Comparison of ENCODE assay signal across 16 cellular contexts in genomic region chr14:65976771-65977170, GRCh38.
DNase-seq lines count a peak whose midpoint lies in the region; ATAC-seq, FAIRE-seq and TF ChIP-seq lines count a peak whose summit lies in the region.
"Had no signal": no experiment of that assay in that cellular context is flagged by ENCODE, and none has a peak within 500 bp of the region (broad histone marks: within the 10 kb centered on the region; RNA-seq: fewer than 3 reads in every experiment).

No MANE protein-coding gene starts in this region.

- TF ChIP-seq RAD21 in H1 (IDR thresholded peaks at IDR 0.05 in 1 of 2, conservative IDR thresholded peaks at IDR 0.05 in 1 of 2; ENCODE audit: low read depth in 2 of 2, low read length in 2 of 2) = no peak

- H2AK5ac ChIP-seq in H1 (ENCODE audit: low read depth, low read length) = no peak overlapping the region

- H3K27me3 ChIP-seq in H1 (replicated peaks in 1 of 4; ENCODE audit: control insufficient read depth in 3 of 4, extremely low read depth in 1 of 4, insufficient read depth in 3 of 4, low read length in 3 of 4) (no peaks in the 10 kb centered on the region), stomach (no peaks in the 10 kb centered on the region)
- H3K27me3 ChIP-seq: BLaER1 had no signal

- H2BK12ac ChIP-seq in H1 (ENCODE audit: low read depth, low read length) = no peak overlapping the region

- no peak for TF ChIP-seq POLR2A in H1 (IDR thresholded peaks at IDR 0.05; ENCODE audit: control extremely low read depth in 1 of 2, low read depth in 2 of 2, low read length in 2 of 2)
- TF ChIP-seq POLR2A in stomach (IDR thresholded peaks at IDR 0.05) = no peak

- no peak overlapping the region for H3K9ac ChIP-seq in H1 (replicated peaks in 1 of 4; ENCODE audit: extremely low read depth in 1 of 4, low read depth in 3 of 4, low read length in 3 of 4)
- H3K9ac ChIP-seq: BLaER1, SK-N-SH had no signal

- intact Hi-C loops in MCF 10A (cut with micrococcal nuclease) = no loop called here
- intact Hi-C loops in stomach (cut with DNase I; ENCODE audit: low total_unique reads) = no loop called here

- peaks cover 2 to 4% of the 10 kb centered on the region in 2 experiments; a peak in 2 of 4 replicates for H3K9me3 ChIP-seq in H1 (ENCODE audit: insufficient read depth in 2 of 2, low read depth in 1 of 2, low read length in 1 of 2)
- peaks cover 0 to 10% (median 5%) of the 10 kb centered on the region in 4 donors for H3K9me3 ChIP-seq in stomach
- H3K9me3 ChIP-seq: SK-N-SH had no signal

- H3K9me3 Mint-ChIP-seq in MCF 10A (ENCODE audit: unreplicated experiment) = no peaks in the 10 kb centered on the region

- no peak overlapping the region for H3K4me2 ChIP-seq in H1 (ENCODE audit: insufficient read depth in 1 of 2, low read depth in 2 of 2, low read length in 2 of 2)
- H3K4me2 ChIP-seq: BLaER1, SK-N-SH had no signal

- H4K20me1 ChIP-seq in H1 (replicated peaks in 1 of 2; ENCODE audit: control insufficient read depth in 1 of 2, insufficient read depth in 2 of 2, low read length in 2 of 2) = no peaks in the 10 kb centered on the region
- H4K20me1 ChIP-seq: BLaER1 had no signal

- H3K4me1 ChIP-seq in H1 (replicated peaks in 1 of 4; ENCODE audit: control insufficient read depth in 3 of 4, insufficient read depth in 4 of 4, low read length in 3 of 4) (peaks cover 0 to 3% (median 0%) of the 10 kb centered on the region in 4 experiments; a peak in 1 of 7 replicates), stomach (no peaks in the 10 kb centered on the region)
- H3K4me1 ChIP-seq: BLaER1 had no signal

- no peaks in the 10 kb centered on the region for H3K36me3 Mint-ChIP-seq in MCF 10A (ENCODE audit: insufficient read depth, unreplicated experiment)

- no peak overlapping the region for H2BK5ac ChIP-seq in H1 (ENCODE audit: low read depth, low read length)

- 0 out of 2 replicates have a peak overlapping the region, but pooled peaks have one; percentile 32 for H2BK20ac ChIP-seq in H1 (ENCODE audit: low read length)

- H2BK120ac ChIP-seq in H1 (replicated peaks; ENCODE audit: low read depth, low read length) = no peak overlapping the region

- H2BK15ac ChIP-seq in H1 (ENCODE audit: low read length) = no peak overlapping the region

- H3K23ac ChIP-seq in H1 (ENCODE audit: insufficient read length) = no peak overlapping the region

- TF ChIP-seq CTCF in H1 (IDR thresholded peaks at IDR 0.05; ENCODE audit: control extremely low read depth in 1 of 3, insufficient read depth in 1 of 3, low read depth in 1 of 3, low read length in 3 of 3) (no peak), MCF 10A (IDR thresholded peaks at IDR 0.05; ENCODE audit: unreplicated experiment) (no peak), stomach (IDR thresholded peaks at IDR 0.05) (no peak)

- H3K18ac ChIP-seq in H1 (ENCODE audit: extremely low read depth, low read length) = no peak overlapping the region

- CTCF ChIA-PET in H1 (lab: Charles Lee; ENCODE audit: partially characterized antibody) = interaction anchor here (0.8 to 1.3 kb wide), 3 partner anchors 16 to 152 kb away, joined by 3 to 7 read pairs (median 4); no protein-coding TSS in a partner anchor
- CTCF ChIA-PET in MCF 10A (lab: Yijun Ruan, JAX) = interaction anchor here (0.5 to 1.9 kb wide), 4 partner anchors 9 to 812 kb away, joined by 3 to 6 read pairs (median 3); no protein-coding TSS in a partner anchor

- BruUV-seq in MCF 10A (replicated peaks; lab: Mats Ljungman, UMichigan) = no TSS peak

- FAIRE-seq in H1 (lab: Jason Lieb, UNC) = no peak

- WGBS in H1 (ENCODE audit: extremely low coverage in 1 of 2, insufficient coverage in 1 of 2, insufficient read length in 1 of 2, insufficient replicate concordance in 2 of 2, low coverage in 1 of 2, low lambda C conversion rate in 2 of 2, missing lambda C conversion rate in 1 of 2), 2 experiments = 88% methylated on average over 5 of the region's 5 CpGs; no CpG with 5 or more reads in 1 of the 2 experiments
- WGBS in stomach, 5 donors = 76 to 94% (median 88%) methylated on average over 5 of the region's 5 CpGs

- H3K4me3 ChIP-seq in H1 (ENCODE audit: extremely low read depth in 1 of 4, insufficient read depth in 2 of 4, low read depth in 3 of 4, low read length in 4 of 4) (no peak overlapping the region), stomach (no peak overlapping the region)
- H3K4me3 ChIP-seq: BLaER1 had no signal

- POLR2A ChIA-PET in H1 (lab: Charles Lee; ENCODE audit: partially characterized antibody) = no interaction called here
- POLR2A ChIA-PET in MCF 10A (lab: Yijun Ruan, JAX) = no interaction called here

- no peak overlapping the region for H4K5ac ChIP-seq in H1 (ENCODE audit: insufficient read length, low read depth, low read length)

- no peak overlapping the region for H3K4me3 Mint-ChIP-seq in MCF 10A (ENCODE audit: unreplicated experiment)
- H3K4me3 Mint-ChIP-seq: CD8-positive, alpha-beta memory T cell had no signal

- H3K4me1 Mint-ChIP-seq in MCF 10A (ENCODE audit: insufficient read depth, unreplicated experiment) = no peaks in the 10 kb centered on the region
- H3K4me1 Mint-ChIP-seq: CD8-positive, alpha-beta memory T cell had no signal

- H3K79me2 ChIP-seq in H1 (ENCODE audit: control insufficient read depth in 1 of 2, insufficient read depth in 2 of 2, low read length in 2 of 2) = no peaks in the 10 kb centered on the region

- H3K27ac Mint-ChIP-seq in MCF 10A (ENCODE audit: low read depth, unreplicated experiment) = no peak overlapping the region
- H3K27ac Mint-ChIP-seq: CD8-positive, alpha-beta memory T cell had no signal

- no peaks in the 10 kb centered on the region; the same call in 1 of the 2 replicates for H3K23me2 ChIP-seq in H1 (ENCODE audit: low read depth, low read length)

- H3K36me3 ChIP-seq in H1 (ENCODE audit: control insufficient read depth in 2 of 4, insufficient read depth in 4 of 4, low read length in 3 of 4) (no peaks in the 10 kb centered on the region), stomach (no peaks in the 10 kb centered on the region)
- H3K36me3 ChIP-seq: BLaER1 had no signal

- H3K79me1 ChIP-seq in H1 (ENCODE audit: low read depth, low read length) = no peaks in the 10 kb centered on the region; the same call in 1 of the 2 replicates

- H3K4ac ChIP-seq in H1 (replicated peaks; ENCODE audit: insufficient read length, low read depth, low read length) = no peak overlapping the region

- no peak for TF ChIP-seq EP300 in H1 (IDR thresholded peaks at IDR 0.05; ENCODE audit: borderline replicate concordance in 1 of 2, low read depth in 2 of 2, low read length in 2 of 2)
- TF ChIP-seq EP300 in stomach (IDR thresholded peaks at IDR 0.05) = no peak

- H3K56ac ChIP-seq in H1 (replicated peaks; ENCODE audit: insufficient read length, low read depth, low read length) = no peak overlapping the region

- no peak overlapping the region for H4K8ac ChIP-seq in H1 (ENCODE audit: extremely low read depth, insufficient read depth, low read length)

- ATAC-seq in HG03039 (IDR thresholded peaks at IDR 0.05; ENCODE audit: unreplicated experiment) = no peak
- ATAC-seq: PC-3 had no signal

- no peak overlapping the region for H4K91ac ChIP-seq in H1 (replicated peaks; ENCODE audit: insufficient read length, low read length)

- H3K14ac ChIP-seq in H1 (ENCODE audit: insufficient read length) = no peak overlapping the region

- no peak overlapping the region for H2AFZ ChIP-seq in H1 (ENCODE audit: low read length)

- peak; percentile 59 for DNase-seq in COR-L47 (lab: John Stamatoyannopoulos, UW)
- peak; percentile 9 for DNase-seq in M059J (ENCODE audit: low read depth)
- DNase-seq in RPMI7951 (ENCODE audit: low read depth) = peak; percentile 13
- no peak for DNase-seq in H1 (ENCODE audit: low read depth in 1 of 2, low spot score in 2 of 2)
- no peak for DNase-seq in MCF 10A (ENCODE audit: unreplicated experiment)
- no peak for DNase-seq in stomach
- no peak for DNase-seq in foreskin melanocyte
- DNase-seq: CD8-positive, alpha-beta memory T cell; H7; NCI-H1092; NCI-H187; NCI-H524 treated with DMSO at 0.1 percent for 48 hours; PC-3; SK-N-SH had no signal

- H3K27me3 Mint-ChIP-seq in MCF 10A (ENCODE audit: insufficient read depth, unreplicated experiment) = no peaks in the 10 kb centered on the region

- H3K27ac ChIP-seq in H1 (ENCODE audit: low read depth, low read length) = no peak overlapping the region
- H3K27ac ChIP-seq in stomach = no peak overlapping the region
- H3K27ac ChIP-seq: BLaER1 had no signal

TF ChIP-seq in H1, 55 proteins besides CTCF, POLR2A, EP300 and RAD21:
- no peak for TF ChIP-seq SP1 (IDR thresholded peaks at IDR 0.05; ENCODE audit: low read depth, low read length)
- TF ChIP-seq YY1 (IDR thresholded peaks at IDR 0.05; ENCODE audit: low read depth, low read length) = no peak
- no peak for TF ChIP-seq KDM4A (IDR thresholded peaks at IDR 0.05; ENCODE audit: low read depth, low read length, severe bottlenecking)
- TF ChIP-seq MAFK (IDR thresholded peaks at IDR 0.05; ENCODE audit: low read depth, low read length) = no peak
- TF ChIP-seq CTBP2 (IDR thresholded peaks at IDR 0.05; ENCODE audit: borderline replicate concordance, insufficient read depth, insufficient read length, low read length) = no peak
- TF ChIP-seq RFX5 (IDR thresholded peaks at IDR 0.05; ENCODE audit: borderline replicate concordance, low read depth, low read length) = no peak
- TF ChIP-seq SP2 (IDR thresholded peaks at IDR 0.05; ENCODE audit: low read length) = no peak
- TF ChIP-seq POU5F1 (IDR thresholded peaks at IDR 0.05; ENCODE audit: low read depth, low read length) = no peak
- TF ChIP-seq BACH1 (IDR thresholded peaks at IDR 0.05; ENCODE audit: low read length) = no peak
- TF ChIP-seq RXRA (IDR thresholded peaks at IDR 0.05; ENCODE audit: insufficient read depth, low read depth, low read length) = no peak
- TF ChIP-seq CBX5 (IDR thresholded peaks at IDR 0.05; ENCODE audit: low read depth, low read length) = no peak

Comparison
In these comparisons a context has a peak if more than half of its experiments do, and no peak if none do; other contexts are left out.
1. DNase-seq: peak in COR-L47 (single experiment), M059J (single experiment) and RPMI7951 (single experiment); none in H1 (0 of 2), MCF 10A (single experiment), stomach (single experiment) and foreskin melanocyte (single experiment).